In the genomic region with DNA sequence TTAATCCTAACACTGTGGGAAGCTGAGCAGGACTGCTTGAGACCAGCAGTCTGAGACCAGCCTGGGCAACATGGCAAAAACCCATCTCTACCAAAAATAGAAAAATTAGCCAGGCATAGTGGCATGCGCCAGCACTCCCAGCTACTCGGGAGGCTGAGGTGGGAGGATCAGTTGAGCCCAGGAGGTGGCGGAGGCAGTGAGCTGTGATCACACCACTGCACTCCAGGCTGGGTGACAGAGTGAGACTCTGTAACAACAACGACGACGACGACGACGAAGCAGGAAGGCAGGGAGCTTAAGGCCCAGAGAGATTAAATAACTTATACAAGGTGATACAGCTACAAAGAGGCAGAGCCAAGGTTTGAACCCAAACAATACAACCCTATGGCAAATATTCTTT, we compare ENCODE assay signal across 17 cellular contexts.
"Had no signal": no experiment of that assay in that cellular context is flagged by ENCODE, and none has a peak within 500 bp of the region (broad histone marks: within the 10 kb centered on the region; RNA-seq: fewer than 3 reads in every experiment).

No MANE protein-coding gene starts in this region.

- H3K4me3 ChIP-seq: adrenal gland, cardiac muscle cell, esophagus muscularis mucosa, left ventricle myocardium inferior, sigmoid colon, transverse colon had no signal

- H3K4me3 Mint-ChIP-seq: activated naive CD4-positive, alpha-beta T cell treated with anti-CD3 and anti-CD28 coated beads for 36 hours; neural crest cell had no signal

- H3K4me1 ChIP-seq: adrenal gland, transverse colon had no signal

- DNase-seq: activated CD4-positive, alpha-beta T cell treated with anti-CD3 and anti-CD28 coated beads, Interleukin-2, amount 50 U/mL, for 1 hour; activated CD4-positive, CD25-positive, alpha-beta regulatory T cell; activated naive CD4-positive, alpha-beta T cell treated with anti-CD3 and anti-CD28 coated beads for 36 hours; activated T-cell treated with anti-CD3 and anti-CD28 coated beads for 4 hours; adrenal gland; hippocampal formation; kidney; left ventricle myocardium inferior; mesenchymal stem cell; sigmoid colon; stimulated activated CD4-positive, alpha-beta T cell treated with anti-CD3 and anti-CD28 coated beads, Interleukin-12 subunit alpha, Interleukin-12 subunit beta, amount 100 ng/mL, for 4 hours; stimulated activated naive CD4-positive, alpha-beta T cell; transverse colon had no signal

- H3K27ac Mint-ChIP-seq: activated naive CD4-positive, alpha-beta T cell treated with anti-CD3 and anti-CD28 coated beads for 36 hours; activated T-helper 2 cell treated with anti-CD3 and anti-CD28 coated beads, Interferon-gamma antibody, Interleukin-2, Interleukin-4, amounts not matched to agents 10 μg/mL and 5 μg/mL and 100 μg/mL, durations not matched to agents 14 hours and 24 hours and 36 hours had no signal

- H3K4me1 Mint-ChIP-seq: neural crest cell had no signal

- H3K27ac ChIP-seq: adrenal gland, cardiac muscle cell, esophagus muscularis mucosa, left ventricle myocardium inferior, sigmoid colon, transverse colon had no signal

- H3K27me3 ChIP-seq: adrenal gland, esophagus muscularis mucosa, sigmoid colon, transverse colon had no signal

- H3K9me3 ChIP-seq: adrenal gland, esophagus muscularis mucosa, left ventricle myocardium inferior, sigmoid colon, transverse colon had no signal
